1 cellular context compared by ENCODE assay signal in the genomic region with DNA sequence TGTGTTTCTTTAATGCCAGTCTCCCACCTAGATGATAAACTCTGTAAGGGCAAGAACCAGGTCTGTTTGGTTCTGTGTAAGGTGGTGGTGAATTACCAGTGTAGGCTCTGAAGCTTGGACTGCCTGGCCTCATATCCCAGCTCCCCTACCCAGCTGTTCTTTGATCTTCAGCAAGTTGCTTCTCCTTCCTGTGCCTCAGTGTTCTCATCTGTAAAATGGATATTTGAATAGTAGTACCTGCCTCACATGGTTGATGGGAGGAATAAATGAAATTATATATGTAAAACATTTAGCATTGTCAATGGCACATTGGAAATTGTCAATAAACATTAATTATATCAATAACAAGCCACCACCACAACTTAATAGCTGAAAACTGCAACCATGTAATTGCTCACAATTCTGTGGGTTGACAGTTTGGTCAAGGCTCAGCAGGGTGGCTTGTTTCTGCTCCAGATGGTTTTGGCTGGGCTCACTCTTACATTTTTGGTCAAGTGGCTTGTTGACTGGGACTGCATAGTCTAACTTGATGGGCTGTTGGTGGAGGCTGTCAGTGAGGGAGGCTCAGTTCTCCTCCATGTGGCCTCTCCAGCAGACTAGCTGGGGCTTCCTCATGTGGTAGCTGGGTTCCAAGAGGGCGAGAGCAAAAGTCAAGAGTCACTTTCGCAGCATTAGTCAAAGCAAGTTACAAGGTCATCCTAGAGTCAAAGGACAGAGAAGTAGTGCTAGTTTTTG.
TF ChIP-seq lines count a peak whose summit lies in the region.

No MANE protein-coding gene starts in this region.

TF ChIP-seq in HepG2, 621 proteins besides CTCF, POLR2A, EP300 and RAD21 (continued from another document):
- TF ChIP-seq ZNF292 (CRISPR knock-in tag; IDR thresholded peaks at IDR 0.05; ENCODE audit: borderline replicate concordance, low read depth) (0 out of 2 replicates have a peak, but pooled peaks have one; percentile 9), ESRRA (CRISPR knock-in tag; IDR thresholded peaks at IDR 0.05; ENCODE audit: low read depth) (peak; percentile 1; the same call in 1 of the 2 replicates), ZMYM3 (CRISPR knock-in tag; IDR thresholded peaks at IDR 0.05) (peak; percentile 74), ZNF629 (CRISPR knock-in tag; conservative IDR thresholded peaks at IDR 0.05) (peak; percentile 89), SOX13 (IDR thresholded peaks at IDR 0.05) (no peak), SOX13 (CRISPR knock-in tag; conservative IDR thresholded peaks at IDR 0.05 in 1 of 2, IDR thresholded peaks at IDR 0.05 in 1 of 2) (peak in 1 of 2 experiments; percentile 1; a peak in 1 of 4 replicates), ZNF343 (CRISPR knock-in tag; IDR thresholded peaks at IDR 0.05) (no peak), CHD4 (IDR thresholded peaks at IDR 0.05; ENCODE audit: borderline replicate concordance, low read length) (peak; percentile 87; the same call in 1 of the 2 replicates)
- TF ChIP-seq, protein P1, sequence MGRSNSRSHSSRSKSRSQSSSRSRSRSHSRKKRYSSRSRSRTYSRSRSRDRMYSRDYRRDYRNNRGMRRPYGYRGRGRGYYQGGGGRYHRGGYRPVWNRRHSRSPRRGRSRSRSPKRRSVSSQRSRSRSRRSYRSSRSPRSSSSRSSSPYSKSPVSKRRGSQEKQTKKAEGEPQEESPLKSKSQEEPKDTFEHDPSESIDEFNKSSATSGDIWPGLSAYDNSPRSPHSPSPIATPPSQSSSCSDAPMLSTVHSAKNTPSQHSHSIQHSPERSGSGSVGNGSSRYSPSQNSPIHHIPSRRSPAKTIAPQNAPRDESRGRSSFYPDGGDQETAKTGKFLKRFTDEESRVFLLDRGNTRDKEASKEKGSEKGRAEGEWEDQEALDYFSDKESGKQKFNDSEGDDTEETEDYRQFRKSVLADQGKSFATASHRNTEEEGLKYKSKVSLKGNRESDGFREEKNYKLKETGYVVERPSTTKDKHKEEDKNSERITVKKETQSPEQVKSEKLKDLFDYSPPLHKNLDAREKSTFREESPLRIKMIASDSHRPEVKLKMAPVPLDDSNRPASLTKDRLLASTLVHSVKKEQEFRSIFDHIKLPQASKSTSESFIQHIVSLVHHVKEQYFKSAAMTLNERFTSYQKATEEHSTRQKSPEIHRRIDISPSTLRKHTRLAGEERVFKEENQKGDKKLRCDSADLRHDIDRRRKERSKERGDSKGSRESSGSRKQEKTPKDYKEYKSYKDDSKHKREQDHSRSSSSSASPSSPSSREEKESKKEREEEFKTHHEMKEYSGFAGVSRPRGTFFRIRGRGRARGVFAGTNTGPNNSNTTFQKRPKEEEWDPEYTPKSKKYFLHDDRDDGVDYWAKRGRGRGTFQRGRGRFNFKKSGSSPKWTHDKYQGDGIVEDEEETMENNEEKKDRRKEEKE (IDR thresholded peaks at IDR 0.05): no peak
- TF ChIP-seq, protein P2, sequence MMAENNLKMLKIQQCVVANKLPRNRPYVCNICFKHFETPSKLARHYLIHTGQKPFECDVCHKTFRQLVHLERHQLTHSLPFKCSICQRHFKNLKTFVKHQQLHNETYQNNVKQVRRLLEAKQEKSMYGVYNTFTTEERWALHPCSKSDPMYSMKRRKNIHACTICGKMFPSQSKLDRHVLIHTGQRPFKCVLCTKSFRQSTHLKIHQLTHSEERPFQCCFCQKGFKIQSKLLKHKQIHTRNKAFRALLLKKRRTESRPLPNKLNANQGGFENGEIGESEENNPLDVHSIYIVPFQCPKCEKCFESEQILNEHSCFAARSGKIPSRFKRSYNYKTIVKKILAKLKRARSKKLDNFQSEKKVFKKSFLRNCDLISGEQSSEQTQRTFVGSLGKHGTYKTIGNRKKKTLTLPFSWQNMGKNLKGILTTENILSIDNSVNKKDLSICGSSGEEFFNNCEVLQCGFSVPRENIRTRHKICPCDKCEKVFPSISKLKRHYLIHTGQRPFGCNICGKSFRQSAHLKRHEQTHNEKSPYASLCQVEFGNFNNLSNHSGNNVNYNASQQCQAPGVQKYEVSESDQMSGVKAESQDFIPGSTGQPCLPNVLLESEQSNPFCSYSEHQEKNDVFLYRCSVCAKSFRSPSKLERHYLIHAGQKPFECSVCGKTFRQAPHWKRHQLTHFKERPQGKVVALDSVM (CRISPR knock-in tag; IDR thresholded peaks at IDR 0.05): 0 out of 2 replicates have a peak, but pooled peaks have one; percentile 6
